8 cellular contexts compared by ENCODE assay signal in genomic region chr3:66998899-66999235, GRCh38. TPM values are rescaled to one million over a fixed set of nuclear protein-coding genes. Genes with fewer than 3 reads are reported as not detected.
DNase-seq lines count a peak whose midpoint lies in the region; ATAC-seq and TF ChIP-seq lines count a peak whose summit lies in the region.

No MANE protein-coding gene starts in this region.

- H3K36me3 Mint-ChIP-seq in brain (peaks cover 15% of the 10 kb centered on the region), mesothelial cell of epicardium (no peaks in the 10 kb centered on the region)

- H3K9me3 ChIP-seq in right atrium auricular region, result no peaks in the 10 kb centered on the region

- ATAC-seq in Right ventricle myocardium superior (ENCODE audit: poor library complexity), result no peak
- no peak for ATAC-seq in HG02970 (IDR thresholded peaks at IDR 0.05; ENCODE audit: low FRiP score, unreplicated experiment)
- ATAC-seq in HG03521 (IDR thresholded peaks at IDR 0.05; ENCODE audit: unreplicated experiment), result no peak
- no peak for ATAC-seq in HG03139 (IDR thresholded peaks at IDR 0.05; ENCODE audit: unreplicated experiment)

- no peak for TF ChIP-seq CTCF in right atrium auricular region (IDR thresholded peaks at IDR 0.05)
- TF ChIP-seq CTCF in brain (conservative IDR thresholded peaks at IDR 0.05), result no peak
- TF ChIP-seq CTCF in mesothelial cell of epicardium (IDR thresholded peaks at IDR 0.05; ENCODE audit: unreplicated experiment), result no peak

- H3K36me3 ChIP-seq in right atrium auricular region, result peaks cover 8% of the 10 kb centered on the region

- peak overlapping the region; percentile 75 to 92 for H3K4me3 ChIP-seq in right atrium auricular region

- H3K27ac Mint-ChIP-seq in brain, result peak overlapping the region in 4 of 5 experiments; percentile 45 to 74 (median 72)
- no peak overlapping the region for H3K27ac Mint-ChIP-seq in mesothelial cell of epicardium

- H3K4me3 Mint-ChIP-seq in brain (peak overlapping the region; percentile 87 to 96 (median 91)), mesothelial cell of epicardium (peak overlapping the region; percentile 91)

- H3K4me1 Mint-ChIP-seq in brain, result peaks cover 28% of the 10 kb centered on the region
- peaks cover 4% of the 10 kb centered on the region for H3K4me1 Mint-ChIP-seq in mesothelial cell of epicardium

- H3K9me3 Mint-ChIP-seq in brain (no peaks in the 10 kb centered on the region), mesothelial cell of epicardium (no peaks in the 10 kb centered on the region)

- H3K27ac ChIP-seq in right atrium auricular region, result peak overlapping the region; percentile 82 to 88

- no peaks in the 10 kb centered on the region for H3K27me3 ChIP-seq in right atrium auricular region

- H3K4me1 ChIP-seq in right atrium auricular region, result peaks cover 0 to 12% of the 10 kb centered on the region in 2 donors

- no peak for DNase-seq in right atrium auricular region (ENCODE audit: low spot score)
- DNase-seq in Right ventricle myocardium superior, result no peak
- DNase-seq in mesothelial cell of epicardium (ENCODE audit: low spot score in 2 of 2, unreplicated experiment in 2 of 2), result no peak
- no peak for DNase-seq in islet precursor cell

- peaks cover 19% of the 10 kb centered on the region for H3K27me3 Mint-ChIP-seq in brain
- H3K27me3 Mint-ChIP-seq in mesothelial cell of epicardium (ENCODE audit: low read depth), result peaks cover 13% of the 10 kb centered on the region

- intact Hi-C loops in Right ventricle myocardium superior (cut with DNase I), result no loop called here

RNA-seq across cellular contexts. Expression of gene KBTBD8, which starts 0.8 kb away (rescaled TPM):
- total RNA-seq in right atrium auricular region (1 to 10 TPM; 4.4 to 6.9 TPM), Right ventricle myocardium superior (4.2 TPM), mesothelial cell of epicardium (1.4 to 2.7 TPM (median 1.5 TPM) in 3 replicates)
- 0.66 TPM for polyA plus RNA-seq in brain (ENCODE audit: insufficient read depth, low read depth, low replicate concordance)
